Comparison of ENCODE assay signal across 31 cellular contexts in genomic region chr2:29614295-29614830, GRCh38.
"Had no signal": no experiment of that assay in that cellular context is flagged by ENCODE, and none has a peak within 500 bp of the region (broad histone marks: within the 10 kb centered on the region; RNA-seq: fewer than 3 reads in every experiment).

No MANE protein-coding gene starts in this region.

- H3K27ac ChIP-seq: SJCRH30, VCaP had no signal

- H3K4me3 ChIP-seq: SJCRH30 had no signal

- FAIRE-seq: bronchial epithelial cell had no signal

- H3K9me3 ChIP-seq: SJCRH30 had no signal

- H3K27me3 ChIP-seq: SJCRH30 had no signal

- DNase-seq: activated B cell treated with CpG ODN at 0.5 μM for 24 hours; activated CD4-positive, alpha-beta memory T cell treated with anti-CD3 and anti-CD28 coated beads for 36 hours; activated CD4-positive, alpha-beta T cell treated with anti-CD3 and anti-CD28 coated beads for 4 hours; activated CD4-positive, alpha-beta T cell treated with anti-CD3 and anti-CD28 coated beads, Interleukin-2, amount 50 U/mL, for 1 hour; activated CD4-positive, CD25-positive, alpha-beta regulatory T cell treated with anti-CD3 and anti-CD28 coated beads, Interleukin-2, amount 50 U/mL, for 72 hours; activated CD8-positive, alpha-beta memory T cell treated with anti-CD3 and anti-CD28 coated beads, Interleukin-2, amount 50 U/mL, for 4 hours; activated gamma-delta T cell treated with Interleukin-2 at 50 U/mL for 16 hours; activated naive CD4-positive, alpha-beta T cell treated with anti-CD3 and anti-CD28 coated beads for 36 hours; activated naive CD8-positive, alpha-beta T cell treated with anti-CD3 and anti-CD28 coated beads, Interleukin-2, amount 50 U/mL, for 24 hours; activated T-cell treated with anti-CD3 and anti-CD28 coated beads for 4 hours; activated T-cell treated with anti-CD3 and anti-CD28 coated beads, Interleukin-2, amount 50 U/mL, for 4 hours; anterior cingulate cortex; caudate nucleus; cerebellar nuclear complex; Karpas-422; NCI-H1092; NCI-H1436 treated with DMSO at 0.1 percent for 48 hours; NCI-H1694 treated with DMSO at 0.1 percent for 48 hours; NCI-H2029; NCI-H345; NCI-H524 treated with DMSO at 0.1 percent for 48 hours; SHP77; SW 1271; T-helper 1 cell; T-helper 2 cell; T-helper 9 cell had no signal

- ATAC-seq: activated naive CD4-positive, alpha-beta T cell treated with anti-CD3 and anti-CD28 coated beads, Interleukin-2, amount 50 U/mL, for 72 hours; activated naive CD8-positive, alpha-beta T cell treated with anti-CD3 and anti-CD28 coated beads, Interleukin-2, amount 50 U/mL, for 24 hours; activated T-cell treated with anti-CD3 and anti-CD28 coated beads, Interleukin-2, amount 50 U/mL, for 4 hours; Panc1 had no signal
